14 cellular contexts compared by ENCODE assay signal in the genomic region with DNA sequence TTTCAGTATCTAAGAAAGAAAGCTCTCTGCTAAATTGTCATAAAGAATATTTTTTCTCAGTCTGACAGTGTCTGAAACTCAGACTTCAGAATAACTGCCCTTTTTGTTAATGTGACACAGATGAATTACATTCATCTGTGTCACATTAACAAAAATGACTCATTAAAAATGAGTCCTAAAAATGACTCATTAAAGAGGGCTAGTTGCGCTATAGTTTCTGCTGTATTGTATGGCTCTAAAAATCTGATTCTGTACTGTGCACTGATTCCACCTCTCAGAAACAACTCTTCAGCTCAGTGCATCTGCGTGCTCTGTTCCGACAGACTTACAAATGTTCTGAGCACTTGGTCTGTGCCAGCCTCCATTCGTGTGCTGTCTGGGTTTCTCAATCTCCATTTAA. TPM values are rescaled to one million over a fixed set of nuclear protein-coding genes. Genes with fewer than 3 reads are reported as not detected.
DNase-seq lines count a peak whose midpoint lies in the region; ATAC-seq and TF ChIP-seq lines count a peak whose summit lies in the region.
"Had no signal": no experiment of that assay in that cellular context is flagged by ENCODE, and none has a peak within 500 bp of the region (broad histone marks: within the 10 kb centered on the region; RNA-seq: fewer than 3 reads in every experiment).

No MANE protein-coding gene starts in this region.

- intact Hi-C loops in HCT116 (cut with micrococcal nuclease) = no loop called here
- intact Hi-C loops in A673 (cut with micrococcal nuclease; ENCODE audit: unreplicated experiment) = no loop called here
- intact Hi-C loops in activated T-helper 2 cell treated with anti-CD3 and anti-CD28 coated beads, Interferon-gamma antibody, Interleukin-2, Interleukin-4, amounts not matched to agents 10 μg/mL and 5 μg/mL and 100 μg/mL, durations not matched to agents 14 hours and 24 hours and 36 hours (cut with micrococcal nuclease) = no loop called here

- peaks cover 0 to 13% of the 10 kb centered on the region in 2 experiments; a peak in 2 of 4 replicates for H3K4me1 ChIP-seq in HCT116 (ENCODE audit: control insufficient read depth in 1 of 2, insufficient read depth in 2 of 2, low read length in 2 of 2)
- no peaks in the 10 kb centered on the region for H3K4me1 ChIP-seq in A673 (ENCODE audit: insufficient read depth, low read length, poor library complexity, severe bottlenecking)

- H3K36me3 ChIP-seq in HCT116 (ENCODE audit: control insufficient read depth in 1 of 2, insufficient read depth in 2 of 2, low read length in 2 of 2) (peaks cover 47 to 58% of the 10 kb centered on the region in 2 experiments), A673 (ENCODE audit: insufficient read depth, low read length, poor library complexity, severe bottlenecking) (peaks cover 74% of the 10 kb centered on the region)

- no peak overlapping the region for H2AFZ ChIP-seq in HCT116 (ENCODE audit: low read depth, low read length, poor library complexity, severe bottlenecking)

- TF ChIP-seq CTCF in AG09309 (IDR thresholded peaks at IDR 0.05; ENCODE audit: control insufficient read depth, insufficient read depth, low read depth, low read length, missing control alignments) (no peak), HCT116 (IDR thresholded peaks at IDR 0.05 in 2 of 3, conservative IDR thresholded peaks at IDR 0.05 in 1 of 3; ENCODE audit: borderline replicate concordance in 1 of 3, insufficient read depth in 1 of 3, low read depth in 2 of 3, low read length in 2 of 3) (no peak), foreskin fibroblast (IDR thresholded peaks at IDR 0.05; ENCODE audit: low read depth, low read length) (no peak), A673 (conservative IDR thresholded peaks at IDR 0.05; ENCODE audit: low read depth, low read length) (no peak)

- TF ChIP-seq POLR2A in HCT116 (IDR thresholded peaks at IDR 0.05; ENCODE audit: borderline replicate concordance, extremely low read depth, insufficient read depth, insufficient read length) = no peak

- H3K27ac ChIP-seq in HCT116 (ENCODE audit: low read depth, low read length) (no peak overlapping the region), A673 (ENCODE audit: low read depth, low read length, poor library complexity, severe bottlenecking) (no peak overlapping the region)

- no peak overlapping the region for H3K4me3 Mint-ChIP-seq in T-cell
- H3K4me3 Mint-ChIP-seq in activated T-helper 2 cell treated with anti-CD3 and anti-CD28 coated beads, Interferon-gamma antibody, Interleukin-2, Interleukin-4, amounts not matched to agents 10 μg/mL and 5 μg/mL and 100 μg/mL, durations not matched to agents 14 hours and 24 hours and 36 hours (ENCODE audit: low read depth) = no peak overlapping the region
- H3K4me3 Mint-ChIP-seq: activated B cell treated with CpG ODN at 0.5 μM for 24 hours; activated naive CD4-positive, alpha-beta T cell treated with anti-CD3 and anti-CD28 coated beads for 36 hours had no signal

- no peaks in the 10 kb centered on the region for H3K27me3 Mint-ChIP-seq in T-cell
- no peaks in the 10 kb centered on the region for H3K27me3 Mint-ChIP-seq in activated T-helper 2 cell treated with anti-CD3 and anti-CD28 coated beads, Interferon-gamma antibody, Interleukin-2, Interleukin-4, amounts not matched to agents 10 μg/mL and 5 μg/mL and 100 μg/mL, durations not matched to agents 14 hours and 24 hours and 36 hours (ENCODE audit: low read depth)
- H3K27me3 Mint-ChIP-seq: activated B cell treated with CpG ODN at 0.5 μM for 24 hours had no signal

- CTCF ChIA-PET in HCT116 (lab: Charles Lee) = no interaction called here
- CTCF ChIA-PET in A673 (lab: Charles Lee) = no interaction called here
- CTCF ChIA-PET in T-cell (lab: Charles Lee) = interaction anchor here in 1 of 2 donors (0.7 kb wide), 1 partner anchor 1045 kb away, joined by 8 read pairs; no protein-coding TSS in a partner anchor

- BruUV-seq in HCT116 (replicated peaks; lab: Mats Ljungman, UMichigan) (no TSS peak), A673 (replicated peaks; lab: Mats Ljungman, UMichigan) (no TSS peak)

- no peak for ATAC-seq in HCT116
- ATAC-seq in T-cell (replicated peaks in 1 of 4) = no peak

- peaks cover 49% of the 10 kb centered on the region for H3K36me3 Mint-ChIP-seq in T-cell
- peaks cover 72% of the 10 kb centered on the region for H3K36me3 Mint-ChIP-seq in activated T-helper 2 cell treated with anti-CD3 and anti-CD28 coated beads, Interferon-gamma antibody, Interleukin-2, Interleukin-4, amounts not matched to agents 10 μg/mL and 5 μg/mL and 100 μg/mL, durations not matched to agents 14 hours and 24 hours and 36 hours (ENCODE audit: low read depth)

- peaks cover 2 to 6% (median 3%) of the 10 kb centered on the region in 3 donors for H3K4me1 Mint-ChIP-seq in T-cell
- peaks cover 9% of the 10 kb centered on the region for H3K4me1 Mint-ChIP-seq in activated T-helper 2 cell treated with anti-CD3 and anti-CD28 coated beads, Interferon-gamma antibody, Interleukin-2, Interleukin-4, amounts not matched to agents 10 μg/mL and 5 μg/mL and 100 μg/mL, durations not matched to agents 14 hours and 24 hours and 36 hours (ENCODE audit: low read depth)
- H3K4me1 Mint-ChIP-seq: activated B cell treated with CpG ODN at 0.5 μM for 24 hours had no signal

- POLR2A ChIA-PET in HCT116 (lab: Charles Lee) (no interaction called here), A673 (lab: Charles Lee; ENCODE audit: low non-redundant PET) (no interaction called here), T-cell (lab: Charles Lee) (interaction anchor here in 1 of 2 donors (0.6 kb wide), 1 partner anchor 188 kb away, joined by 4 read pairs; no protein-coding TSS in a partner anchor)

- H3K4me2 ChIP-seq in HCT116 (ENCODE audit: low read length) = no peak overlapping the region

- DNase-seq in AG09309 (ENCODE audit: low read depth) (peak; percentile 58), HCT116 (ENCODE audit: low read depth, low spot score) (no peak), amniotic stem cell (lab: John Stamatoyannopoulos, UW) (peak; percentile 47), foreskin fibroblast (peak; percentile 73 to 79), A673 (ENCODE audit: low spot score) (no peak), activated gamma-delta T cell (lab: John Stamatoyannopoulos, UW) (no peak), T-cell (no peak)
- DNase-seq in activated T-helper 2 cell treated with anti-CD3 and anti-CD28 coated beads, Interferon-gamma antibody, Interleukin-2, Interleukin-4, amounts not matched to agents 10 μg/mL and 5 μg/mL and 100 μg/mL, durations not matched to agents 14 hours and 24 hours and 36 hours (ENCODE audit: low spot score) = no peak
- DNase-seq: activated B cell treated with CpG ODN at 0.5 μM for 24 hours; activated naive CD4-positive, alpha-beta T cell treated with anti-CD3 and anti-CD28 coated beads for 36 hours; dermis blood vessel endothelial cell; Karpas-422; NCI-H2081 had no signal

- no peak overlapping the region for H3K27ac Mint-ChIP-seq in T-cell
- H3K27ac Mint-ChIP-seq in activated T-helper 2 cell treated with anti-CD3 and anti-CD28 coated beads, Interferon-gamma antibody, Interleukin-2, Interleukin-4, amounts not matched to agents 10 μg/mL and 5 μg/mL and 100 μg/mL, durations not matched to agents 14 hours and 24 hours and 36 hours = no peak overlapping the region
- H3K27ac Mint-ChIP-seq: activated B cell treated with CpG ODN at 0.5 μM for 24 hours; activated naive CD4-positive, alpha-beta T cell treated with anti-CD3 and anti-CD28 coated beads for 36 hours had no signal

- RAD21 ChIA-PET in HCT116 (lab: Charles Lee; ENCODE audit: low non-redundant PET in 1 of 2, low total read pairs in 2 of 2, uncharacterized antibody in 2 of 2, unreplicated experiment in 2 of 2) = no interaction called here

- H3K9me3 ChIP-seq in HCT116 (ENCODE audit: control insufficient read depth in 1 of 2, insufficient read depth in 1 of 2, low read depth in 1 of 2, low read length in 2 of 2) = no peaks in the 10 kb centered on the region
- no peaks in the 10 kb centered on the region for H3K9me3 ChIP-seq in A673 (ENCODE audit: low read depth, low read length, poor library complexity, severe bottlenecking)

- no peak overlapping the region for H3K4me3 ChIP-seq in AG09309 (ENCODE audit: control insufficient read depth, low read depth, low read length)
- no peak overlapping the region for H3K4me3 ChIP-seq in HCT116 (replicated peaks in 1 of 2; ENCODE audit: low read depth in 1 of 2, low read length in 2 of 2)
- H3K4me3 ChIP-seq in foreskin fibroblast (ENCODE audit: low read depth in 1 of 2, low read length in 2 of 2) = no peak overlapping the region
- H3K4me3 ChIP-seq in A673 (ENCODE audit: low read depth, low read length, poor library complexity, severe bottlenecking) = no peak overlapping the region

- no peaks in the 10 kb centered on the region for H4K20me1 ChIP-seq in HCT116 (ENCODE audit: insufficient read depth)

- H3K9me2 ChIP-seq in HCT116 (ENCODE audit: insufficient read depth) = no peaks in the 10 kb centered on the region

- H3K9me3 Mint-ChIP-seq in T-cell = no peaks in the 10 kb centered on the region
- no peaks in the 10 kb centered on the region for H3K9me3 Mint-ChIP-seq in activated T-helper 2 cell treated with anti-CD3 and anti-CD28 coated beads, Interferon-gamma antibody, Interleukin-2, Interleukin-4, amounts not matched to agents 10 μg/mL and 5 μg/mL and 100 μg/mL, durations not matched to agents 14 hours and 24 hours and 36 hours
- H3K9me3 Mint-ChIP-seq: activated B cell treated with CpG ODN at 0.5 μM for 24 hours; activated naive CD4-positive, alpha-beta T cell treated with anti-CD3 and anti-CD28 coated beads for 36 hours had no signal

- H3K27me3 ChIP-seq in HCT116 (ENCODE audit: insufficient read depth, low read length) (no peaks in the 10 kb centered on the region), A673 (replicated peaks; ENCODE audit: insufficient read depth, low read depth, low read length, poor library complexity) (no peaks in the 10 kb centered on the region)

- no peak overlapping the region for H3K9ac ChIP-seq in HCT116 (ENCODE audit: low read length)

- no peak for TF ChIP-seq RAD21 in HCT116 (IDR thresholded peaks at IDR 0.05; ENCODE audit: low read depth)

- H3K79me2 ChIP-seq in HCT116 (ENCODE audit: insufficient read depth, low read length) = peaks cover 15% of the 10 kb centered on the region

RNA-seq across cellular contexts. Expression of a gene that starts 15.0 kb away (rescaled TPM):
- total RNA-seq in HCT116 (2021; ENCODE audit: unreplicated experiment) (66.8 TPM), A673 (2021) (83.6 and 90.0 TPM in 2 replicates), T-cell (100 to 1,000 TPM in 2 of 5 donors, 10 to 100 TPM in 3; 83.5 to 109 (median 95.7) TPM)
- 86.8 and 113 TPM in 2 replicates for polyA plus RNA-seq in HCT116 (2012)
- 64.0 and 67.6 TPM in 2 replicates for total RNA-seq in activated T-helper 2 cell treated with anti-CD3 and anti-CD28 coated beads, Interferon-gamma antibody, Interleukin-2, Interleukin-4, amounts not matched to agents 10 μg/mL and 5 μg/mL and 100 μg/mL, durations not matched to agents 14 hours and 24 hours and 36 hours

RNA-seq across cellular contexts. Expression of a gene that starts 31.6 kb away (rescaled TPM):
- 13.4 TPM for total RNA-seq in HCT116 (2021; ENCODE audit: unreplicated experiment)
- polyA plus RNA-seq in HCT116 (2012) = 14.6 and 18.0 TPM in 2 replicates
- 4.1 and 4.4 TPM in 2 replicates for total RNA-seq in A673 (2021)
- 1 to 10 TPM in 3 of 5 donors, under 1 TPM in 2; 0.95 to 3.1 (median 1.3) TPM for total RNA-seq in T-cell
- total RNA-seq in activated T-helper 2 cell treated with anti-CD3 and anti-CD28 coated beads, Interferon-gamma antibody, Interleukin-2, Interleukin-4, amounts not matched to agents 10 μg/mL and 5 μg/mL and 100 μg/mL, durations not matched to agents 14 hours and 24 hours and 36 hours = 1.3 and 1.6 TPM in 2 replicates
- total RNA-seq: temporal lobe had no signal

RNA-seq across cellular contexts. Expression of a gene that starts 35.8 kb away (rescaled TPM):
- total RNA-seq in HCT116 (2021; ENCODE audit: unreplicated experiment) (6.6 TPM), A673 (2021) (9.2 and 9.7 TPM in 2 replicates), T-cell (10 to 100 TPM in 3 of 5 donors, 1 to 10 TPM in 2; 9.6 to 19.4 (median 10.4) TPM)
- polyA plus RNA-seq in HCT116 (2012) = 5.6 and 7.1 TPM in 2 replicates
- 8.3 and 8.5 TPM in 2 replicates for total RNA-seq in activated T-helper 2 cell treated with anti-CD3 and anti-CD28 coated beads, Interferon-gamma antibody, Interleukin-2, Interleukin-4, amounts not matched to agents 10 μg/mL and 5 μg/mL and 100 μg/mL, durations not matched to agents 14 hours and 24 hours and 36 hours

Comparison
In these comparisons a context has a peak if more than half of its experiments do, and no peak if none do; other contexts are left out.
1. DNase-seq: peak in AG09309 (single experiment), amniotic stem cell (single experiment) and foreskin fibroblast (2 of 2); none in HCT116 (single experiment), A673 (single experiment), activated gamma-delta T cell (single experiment), T-cell (0 of 34) and activated T-helper 2 cell treated with anti-CD3 and anti-CD28 coated beads, Interferon-gamma antibody, Interleukin-2, Interleukin-4, amounts not matched to agents 10 μg/mL and 5 μg/mL and 100 μg/mL, durations not matched to agents 14 hours and 24 hours and 36 hours (single experiment).